In genomic region chr19:46685189-46685588, GRCh38 we compare ENCODE assay signal across 1 cellular context.
TF ChIP-seq lines count a peak whose summit lies in the region.

No MANE protein-coding gene starts in this region.

TF ChIP-seq in HepG2, 621 proteins besides CTCF, POLR2A, EP300 and RAD21:
- TF ChIP-seq ZNF629 (CRISPR knock-in tag; conservative IDR thresholded peaks at IDR 0.05) (peak; percentile 63; the same call in 1 of the 2 replicates), ZNF598 (CRISPR knock-in tag; IDR thresholded peaks at IDR 0.05; ENCODE audit: borderline replicate concordance) (no peak), THAP9 (CRISPR knock-in tag; IDR thresholded peaks at IDR 0.05; ENCODE audit: borderline replicate concordance) (no peak)
TF ChIP-seq in HepG2: peak in this region for 1.
